ENCODE assay signal across 10 cellular contexts in genomic region chr18:51032193-51032592, GRCh38. TPM values are rescaled to one million over a fixed set of nuclear protein-coding genes. Genes with fewer than 3 reads are reported as not detected.
DNase-seq lines count a peak whose midpoint lies in the region; ATAC-seq and TF ChIP-seq lines count a peak whose summit lies in the region.
"Had no signal": no experiment of that assay in that cellular context is flagged by ENCODE, and none has a peak within 500 bp of the region (broad histone marks: within the 10 kb centered on the region; RNA-seq: fewer than 3 reads in every experiment).

No MANE protein-coding gene starts in this region.

- CTCF ChIA-PET in SK-N-SH (lab: Yijun Ruan, JAX), result interaction anchor here (1.0 to 2.3 kb wide), 2 partner anchors 19 to 57 kb away, joined by 3 to 10 read pairs; no protein-coding TSS in a partner anchor

- no peak for DNase-seq in SK-N-SH
- no peak for DNase-seq in foreskin keratinocyte
- no peak for DNase-seq in pons (ENCODE audit: low spot score)
- DNase-seq in 8988T, result no peak
- no peak for DNase-seq in colonic mucosa

- peaks cover 66% of the 10 kb centered on the region for H4K20me1 ChIP-seq in SK-N-SH (ENCODE audit: insufficient read depth)

- no peak for TF ChIP-seq EP300 in SK-N-SH (IDR thresholded peaks at IDR 0.05; ENCODE audit: borderline replicate concordance in 1 of 2, low read depth in 1 of 2, low read length in 1 of 2)

- H3K4me2 ChIP-seq in SK-N-SH, result peak overlapping the region; percentile 81

- H3K9ac ChIP-seq in SK-N-SH (peak overlapping the region; percentile 76), skeletal muscle tissue (ENCODE audit: low read depth in 1 of 3, low read length in 3 of 3) (peak overlapping the region in 2 of 3 donors; percentile 57 to 85), colonic mucosa (ENCODE audit: low read depth in 2 of 2, low read length in 2 of 2) (no peak overlapping the region)

- peaks cover 81% of the 10 kb centered on the region for H3K79me2 ChIP-seq in SK-N-SH (ENCODE audit: insufficient read depth)

- peaks cover 13 to 24% of the 10 kb centered on the region in 2 experiments; a peak in 3 of 4 replicates for H3K4me1 ChIP-seq in SK-N-SH (ENCODE audit: control insufficient read depth in 1 of 2, insufficient read depth in 2 of 2, low read depth in 1 of 2, low read length in 1 of 2)
- peaks cover 20% of the 10 kb centered on the region for H3K4me1 ChIP-seq in foreskin keratinocyte
- peaks cover 40 to 55% (median 41%) of the 10 kb centered on the region in 3 donors for H3K4me1 ChIP-seq in skeletal muscle tissue (ENCODE audit: control insufficient read depth in 3 of 3, insufficient read depth in 3 of 3, low read length in 3 of 3)
- H3K4me1 ChIP-seq in colonic mucosa, result no peaks in the 10 kb centered on the region

- intact Hi-C loops in colonic mucosa (cut with DNase I), result no loop called here

- H3K4me3 ChIP-seq in SK-N-SH (ENCODE audit: low read depth in 2 of 2, low read length in 1 of 2) (peak overlapping the region; percentile 77 to 87), skeletal muscle tissue (ENCODE audit: low read length in 3 of 3) (peak overlapping the region in 2 of 3 donors; percentile 27 to 83), colonic mucosa (no peak overlapping the region)

- ATAC-seq in SK-N-SH treated with all-trans-retinoic acid at 6 μM for 48 hours (no peak), foreskin keratinocyte (no peak)

- no peak for TF ChIP-seq RAD21 in SK-N-SH (IDR thresholded peaks at IDR 0.05; ENCODE audit: low read length)

- peaks cover 6% of the 10 kb centered on the region for H3F3A ChIP-seq in SK-N-SH (replicated peaks; ENCODE audit: insufficient read depth)

- no peaks in the 10 kb centered on the region for H3K9me2 ChIP-seq in SK-N-SH

- TF ChIP-seq CTCF in SK-N-SH (IDR thresholded peaks at IDR 0.05), result no peak
- no peak for TF ChIP-seq CTCF in VCaP (conservative IDR thresholded peaks at IDR 0.05)
- TF ChIP-seq CTCF in foreskin keratinocyte (conservative IDR thresholded peaks at IDR 0.05), result no peak
- no peak for TF ChIP-seq CTCF in colonic mucosa (IDR thresholded peaks at IDR 0.05)

- no peaks in the 10 kb centered on the region for H3K27me3 ChIP-seq in SK-N-SH (ENCODE audit: insufficient read depth)
- no peaks in the 10 kb centered on the region for H3K27me3 ChIP-seq in foreskin keratinocyte
- H3K27me3 ChIP-seq in skeletal muscle tissue (ENCODE audit: control insufficient read depth in 3 of 3, insufficient read depth in 3 of 3, low read length in 3 of 3), result no peaks in the 10 kb centered on the region
- no peaks in the 10 kb centered on the region for H3K27me3 ChIP-seq in colonic mucosa

- H3K9me3 ChIP-seq in SK-N-SH (no peaks in the 10 kb centered on the region), skeletal muscle tissue (ENCODE audit: control insufficient read depth in 3 of 3, low read length in 3 of 3) (no peaks in the 10 kb centered on the region), colonic mucosa (no peaks in the 10 kb centered on the region)

- no peak overlapping the region for H2AFZ ChIP-seq in SK-N-SH (ENCODE audit: low read depth)

- POLR2A ChIA-PET in SK-N-SH (lab: Yijun Ruan, JAX), result interaction anchor here (1.1 kb wide), 1 partner anchor 153 kb away, joined by 3 read pairs; the partner anchor contains the start of gene ME2

- H3K36me3 ChIP-seq in SK-N-SH (replicated peaks in 1 of 2; ENCODE audit: control insufficient read depth in 1 of 2, insufficient read depth in 2 of 2, low read length in 1 of 2), result peaks cover 6 to 16% of the 10 kb centered on the region in 2 experiments
- H3K36me3 ChIP-seq in skeletal muscle tissue (ENCODE audit: control insufficient read depth in 3 of 3, insufficient read depth in 3 of 3, low read length in 3 of 3), result no peaks in the 10 kb centered on the region
- no peaks in the 10 kb centered on the region for H3K36me3 ChIP-seq in colonic mucosa

- peak overlapping the region in 1 of 2 experiments; percentile 5; a peak in 3 of 4 replicates for H3K27ac ChIP-seq in SK-N-SH (ENCODE audit: low read depth in 2 of 2, low read length in 1 of 2)
- peak overlapping the region; percentile 98 for H3K27ac ChIP-seq in VCaP
- H3K27ac ChIP-seq in foreskin keratinocyte, result peak overlapping the region; percentile 4
- H3K27ac ChIP-seq in skeletal muscle tissue (ENCODE audit: low read depth, low read length), result peak overlapping the region; percentile 16
- no peak overlapping the region for H3K27ac ChIP-seq in colonic mucosa
- H3K27ac ChIP-seq: 22Rv1, RWPE1 had no signal

- 34% methylated on average over 5 of the region's 5 CpGs for WGBS in SK-N-SH (ENCODE audit: low lambda C conversion rate)

TF ChIP-seq in SK-N-SH, 30 proteins besides CTCF, POLR2A, EP300 and RAD21 (continues in another document):
- TF ChIP-seq REST (IDR thresholded peaks at IDR 0.05; ENCODE audit: low read depth, low read length) (no peak), MXI1 (IDR thresholded peaks at IDR 0.05; ENCODE audit: low read depth, low read length) (no peak), YY1 (IDR thresholded peaks at IDR 0.05; ENCODE audit: low read depth) (no peak), TAF1 (IDR thresholded peaks at IDR 0.05; ENCODE audit: borderline replicate concordance, low read depth, low read length) (no peak)

TF ChIP-seq in SK-N-SH treated with all-trans-retinoic acid at 6 μM for 48 hours, 23 proteins besides CTCF, POLR2A, EP300 and RAD21:
- TF ChIP-seq ESRRG (CRISPR knock-in tag; IDR thresholded peaks at IDR 0.05) (no peak), ZNF70 (CRISPR knock-in tag; IDR thresholded peaks at IDR 0.05) (no peak), ZNF8 (CRISPR knock-in tag; IDR thresholded peaks at IDR 0.05) (no peak), ZNF565 (CRISPR knock-in tag; conservative IDR thresholded peaks at IDR 0.05; ENCODE audit: low read depth) (no peak), ISL1 (CRISPR knock-in tag; IDR thresholded peaks at IDR 0.05) (no peak), ARNTL (CRISPR knock-in tag; IDR thresholded peaks at IDR 0.05; ENCODE audit: borderline replicate concordance, low read depth) (no peak), POU6F1 (CRISPR knock-in tag; IDR thresholded peaks at IDR 0.05; ENCODE audit: borderline replicate concordance, low read depth) (no peak), CSDC2 (CRISPR knock-in tag; IDR thresholded peaks at IDR 0.05) (no peak), TCF4 (CRISPR knock-in tag; IDR thresholded peaks at IDR 0.05; ENCODE audit: borderline replicate concordance) (no peak), PPARA (CRISPR knock-in tag; IDR thresholded peaks at IDR 0.05; ENCODE audit: borderline replicate concordance) (no peak), OSR1 (CRISPR knock-in tag; IDR thresholded peaks at IDR 0.05) (no peak), CREB5 (CRISPR knock-in tag; IDR thresholded peaks at IDR 0.05; ENCODE audit: low read depth) (no peak), BACH2 (CRISPR knock-in tag; IDR thresholded peaks at IDR 0.05; ENCODE audit: borderline replicate concordance) (no peak)
TF ChIP-seq in SK-N-SH treated with all-trans-retinoic acid at 6 μM for 48 hours: peak in this region for 0.

RNA-seq across cellular contexts. Expression of gene SMAD4, which starts 2.2 kb away (rescaled TPM):
- 43.3 and 55.3 TPM in 2 replicates for polyA plus RNA-seq in SK-N-SH (2012; rRNA removed)
- 42.6 and 52.9 TPM in 2 replicates for polyA plus RNA-seq in SK-N-SH (2012; cell fraction: cytosol; rRNA removed)
- polyA plus RNA-seq in SK-N-SH (2012; cell fraction: nucleus; rRNA removed), result 41.5 and 49.7 TPM in 2 replicates
- total RNA-seq in foreskin keratinocyte, result 60.1 and 68.2 TPM in 2 replicates
- 8.1 and 11.5 TPM in 2 replicates for polyA plus RNA-seq in foreskin keratinocyte
- 52.2 TPM for total RNA-seq in skeletal muscle tissue
- total RNA-seq in colonic mucosa, result 100 to 1,000 TPM in 1 of 2 donors, 10 to 100 TPM in 1; 74.0 to 106 TPM

Comparison
In these comparisons a context has a peak if more than half of its experiments do, and no peak if none do; other contexts are left out.
1. H3K9ac ChIP-seq: peak in SK-N-SH (single experiment) and skeletal muscle tissue (2 of 3); none in colonic mucosa (0 of 2).